Comparison of ENCODE assay signal across 1 cellular context in the genomic region with DNA sequence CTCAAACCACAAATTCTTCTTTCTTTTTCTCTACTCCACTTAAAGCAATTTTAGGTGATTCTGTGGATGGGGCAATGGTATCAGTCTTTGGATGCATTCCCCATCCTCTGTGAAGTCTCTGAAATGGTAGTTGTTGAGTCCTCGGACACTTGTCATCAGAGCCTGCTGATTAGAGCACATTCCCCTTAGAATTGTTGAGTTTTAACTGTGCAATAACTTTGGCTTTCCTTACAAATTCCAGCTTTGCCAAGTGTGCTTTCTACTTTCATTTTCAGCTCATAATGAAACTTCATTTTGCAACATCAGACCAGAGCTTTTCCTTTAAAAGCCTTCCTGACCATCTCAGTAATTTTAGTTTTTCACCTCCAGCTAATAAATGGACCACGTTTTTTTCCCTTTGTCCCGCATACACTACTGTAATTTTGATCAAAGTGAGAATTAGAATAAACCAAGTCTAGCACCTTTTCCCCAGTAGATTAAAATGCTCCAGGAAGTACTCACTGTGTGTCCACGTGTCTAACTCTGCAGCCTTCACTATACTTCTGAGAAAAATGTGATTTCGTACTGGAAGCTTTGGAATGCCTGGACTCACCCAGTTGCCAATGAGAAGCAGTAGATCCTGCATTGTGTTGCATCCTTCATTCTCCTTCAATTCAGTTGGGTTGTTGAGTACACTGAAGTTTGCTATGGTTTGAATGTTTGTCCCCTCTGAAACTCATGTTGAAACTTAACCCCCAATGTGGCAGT.
TF ChIP-seq lines count a peak whose summit lies in the region.

No MANE protein-coding gene starts in this region.

TF ChIP-seq in HepG2, 621 proteins besides CTCF, POLR2A, EP300 and RAD21 (continued from another document):
- TF ChIP-seq, protein P1, sequence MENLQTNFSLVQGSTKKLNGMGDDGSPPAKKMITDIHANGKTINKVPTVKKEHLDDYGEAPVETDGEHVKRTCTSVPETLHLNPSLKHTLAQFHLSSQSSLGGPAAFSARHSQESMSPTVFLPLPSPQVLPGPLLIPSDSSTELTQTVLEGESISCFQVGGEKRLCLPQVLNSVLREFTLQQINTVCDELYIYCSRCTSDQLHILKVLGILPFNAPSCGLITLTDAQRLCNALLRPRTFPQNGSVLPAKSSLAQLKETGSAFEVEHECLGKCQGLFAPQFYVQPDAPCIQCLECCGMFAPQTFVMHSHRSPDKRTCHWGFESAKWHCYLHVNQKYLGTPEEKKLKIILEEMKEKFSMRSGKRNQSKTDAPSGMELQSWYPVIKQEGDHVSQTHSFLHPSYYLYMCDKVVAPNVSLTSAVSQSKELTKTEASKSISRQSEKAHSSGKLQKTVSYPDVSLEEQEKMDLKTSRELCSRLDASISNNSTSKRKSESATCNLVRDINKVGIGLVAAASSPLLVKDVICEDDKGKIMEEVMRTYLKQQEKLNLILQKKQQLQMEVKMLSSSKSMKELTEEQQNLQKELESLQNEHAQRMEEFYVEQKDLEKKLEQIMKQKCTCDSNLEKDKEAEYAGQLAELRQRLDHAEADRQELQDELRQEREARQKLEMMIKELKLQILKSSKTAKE (CRISPR knock-in tag; IDR thresholded peaks at IDR 0.05; ENCODE audit: borderline replicate concordance) = no peak
- no peak for TF ChIP-seq ZNF234 (CRISPR knock-in tag; conservative IDR thresholded peaks at IDR 0.05)
- no peak for TF ChIP-seq ZBTB37 (CRISPR knock-in tag; IDR thresholded peaks at IDR 0.05)
- no peak for TF ChIP-seq TBX2 (CRISPR knock-in tag; IDR thresholded peaks at IDR 0.05; ENCODE audit: borderline replicate concordance)
